ENCODE assay signal across 8 cellular contexts in the genomic region with DNA sequence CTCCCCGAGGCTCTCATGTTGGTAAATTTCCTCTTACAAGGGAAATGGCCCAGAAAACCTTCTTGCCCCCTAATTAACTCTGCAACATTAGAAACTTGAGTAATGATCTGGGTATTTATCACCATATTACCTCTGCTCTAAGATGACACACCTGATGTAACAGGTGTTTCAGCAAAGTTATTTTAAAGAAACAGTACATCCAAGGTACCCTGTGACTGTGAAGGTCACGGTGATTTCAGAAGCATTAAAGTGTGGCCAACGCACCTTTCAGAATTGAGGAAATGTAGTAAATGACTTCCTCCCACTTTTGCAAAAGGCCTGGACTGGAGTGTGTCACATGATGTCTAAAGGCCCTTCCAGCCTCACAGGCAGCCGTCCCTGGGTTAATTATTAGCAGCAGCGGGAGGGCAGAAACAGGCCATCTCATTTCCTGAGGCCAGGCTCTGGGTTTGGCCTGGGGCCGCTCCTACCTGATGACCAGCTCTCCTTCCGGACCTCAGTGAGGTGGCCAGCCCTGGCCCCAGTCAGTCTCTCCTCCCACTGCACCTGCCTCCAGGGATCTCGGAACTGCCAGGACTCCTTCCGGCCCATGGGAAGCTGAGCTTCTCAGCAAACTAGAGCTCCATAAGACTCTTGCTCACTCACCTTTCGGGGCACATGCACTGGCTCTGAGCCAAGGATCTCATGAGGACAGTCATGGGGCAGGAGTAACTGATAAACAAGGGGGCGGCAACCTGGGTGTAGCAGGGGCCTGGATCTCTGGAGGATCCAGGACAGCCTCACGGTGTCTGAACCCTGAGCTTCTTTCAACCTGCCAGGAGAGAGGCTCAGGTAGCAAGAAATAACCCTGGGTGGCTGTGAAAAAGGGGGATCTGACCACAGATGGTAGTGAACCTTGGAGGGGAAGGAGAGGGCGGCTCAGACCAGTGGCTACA. TPM values are rescaled to one million over a fixed set of nuclear protein-coding genes. Genes with fewer than 3 reads are reported as not detected.
A peak's percentile ranks its signal among the peaks of the same experiment; 100 is the strongest.
DNase-seq lines count a peak whose midpoint lies in the region; ATAC-seq, FAIRE-seq and TF ChIP-seq lines count a peak whose summit lies in the region.

No MANE protein-coding gene starts in this region.

- H3K9me3 ChIP-seq in kidney (ENCODE audit: control insufficient read depth in 1 of 2, low read length in 2 of 2): no peaks in the 10 kb centered on the region

- CTCF ChIA-PET in HEK293T (lab: Yijun Ruan, JAX): no interaction called here

- H3K27ac ChIP-seq in kidney (ENCODE audit: low read depth in 2 of 2, low read length in 2 of 2) (peak overlapping the region; percentile 90 to 94), coronary artery (peak overlapping the region in 1 of 2 donors; percentile 74)

- H3K9ac ChIP-seq in kidney (ENCODE audit: low read length in 2 of 2): peak overlapping the region in 1 of 2 donors; percentile 31

- peak; percentile 6 for DNase-seq in NCI-H526 treated with DMSO at 0.1 percent for 48 hours (lab: John Stamatoyannopoulos, UW)
- peak; percentile 96 for DNase-seq in kidney
- DNase-seq in NCI-H82 treated with DMSO at 0.1 percent for 48 hours (lab: John Stamatoyannopoulos, UW; ENCODE audit: unreplicated experiment): no peak
- no peak for DNase-seq in HEK293T (ENCODE audit: extremely low spot score)
- no peak for DNase-seq in NCI-H524 (lab: John Stamatoyannopoulos, UW)
- DNase-seq in coronary artery (ENCODE audit: low spot score): no peak

- peaks cover 26 to 43% of the 10 kb centered on the region in 2 donors for H3K4me1 ChIP-seq in kidney (ENCODE audit: control insufficient read depth in 1 of 2, insufficient read depth in 1 of 2, low read depth in 1 of 2, low read length in 2 of 2)

- POLR2A ChIA-PET in HEK293T (lab: Yijun Ruan, JAX): no interaction called here

- H3K4me3 ChIP-seq in kidney (ENCODE audit: low read length in 2 of 2) (peak overlapping the region in 1 of 2 donors; percentile 7), coronary artery (no peak overlapping the region)

- FAIRE-seq in kidney (lab: Jason Lieb, UNC): peak; percentile 81

- ATAC-seq in GM18502 (IDR thresholded peaks at IDR 0.05; ENCODE audit: poor library complexity, unreplicated experiment) (peak; percentile 72), HG02678 (IDR thresholded peaks at IDR 0.05; ENCODE audit: unreplicated experiment) (peak; percentile 96)

- intact Hi-C loops in kidney (cut with DNase I): no loop called here

- H3K36me3 ChIP-seq in kidney (ENCODE audit: control insufficient read depth in 1 of 2, insufficient read depth in 2 of 2, low read length in 2 of 2): peaks cover 0 to 2% of the 10 kb centered on the region in 2 donors

- TF ChIP-seq CTCF in kidney (IDR thresholded peaks at IDR 0.05; ENCODE audit: borderline replicate concordance, extremely low read depth, insufficient read depth) (no peak), coronary artery (IDR thresholded peaks at IDR 0.05) (no peak)

TF ChIP-seq in HEK293T, 16 proteins besides CTCF, POLR2A, EP300 and RAD21:
- TF ChIP-seq SUZ12 (IDR thresholded peaks at IDR 0.05) (no peak), FOXA1 (IDR thresholded peaks at IDR 0.05) (no peak), CTBP1 (IDR thresholded peaks at IDR 0.05; ENCODE audit: borderline replicate concordance) (no peak), L3MBTL2 (conservative IDR thresholded peaks at IDR 0.05) (no peak), TARDBP (IDR thresholded peaks at IDR 0.05) (no peak), BHLHE40 (IDR thresholded peaks at IDR 0.05; ENCODE audit: borderline replicate concordance) (no peak), FOXK2 (IDR thresholded peaks at IDR 0.05) (no peak), SP1 (IDR thresholded peaks at IDR 0.05) (no peak), HDGF (IDR thresholded peaks at IDR 0.05; ENCODE audit: borderline replicate concordance) (no peak), ZNF384 (IDR thresholded peaks at IDR 0.05) (no peak), FOXM1 (IDR thresholded peaks at IDR 0.05; ENCODE audit: borderline replicate concordance) (no peak)
- TF ChIP-seq, protein P1, sequence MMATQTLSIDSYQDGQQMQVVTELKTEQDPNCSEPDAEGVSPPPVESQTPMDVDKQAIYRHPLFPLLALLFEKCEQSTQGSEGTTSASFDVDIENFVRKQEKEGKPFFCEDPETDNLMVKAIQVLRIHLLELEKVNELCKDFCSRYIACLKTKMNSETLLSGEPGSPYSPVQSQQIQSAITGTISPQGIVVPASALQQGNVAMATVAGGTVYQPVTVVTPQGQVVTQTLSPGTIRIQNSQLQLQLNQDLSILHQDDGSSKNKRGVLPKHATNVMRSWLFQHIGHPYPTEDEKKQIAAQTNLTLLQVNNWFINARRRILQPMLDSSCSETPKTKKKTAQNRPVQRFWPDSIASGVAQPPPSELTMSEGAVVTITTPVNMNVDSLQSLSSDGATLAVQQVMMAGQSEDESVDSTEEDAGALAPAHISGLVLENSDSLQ (IDR thresholded peaks at IDR 0.05): no peak

RNA-seq across cellular contexts. Expression of a gene that starts 20.6 kb away (rescaled TPM):
- total RNA-seq in kidney: 40.6 TPM
- 33.7 TPM for polyA plus RNA-seq in kidney (ENCODE audit: insufficient read depth, low read depth, low replicate concordance)

Comparison
In these comparisons a context has a peak if more than half of its experiments do, and no peak if none do; other contexts are left out.
1. DNase-seq: peak in NCI-H526 treated with DMSO at 0.1 percent for 48 hours (single experiment) and kidney (single experiment); none in NCI-H82 treated with DMSO at 0.1 percent for 48 hours (single experiment), HEK293T (single experiment), NCI-H524 (0 of 2) and coronary artery (single experiment).